In the genomic region with DNA sequence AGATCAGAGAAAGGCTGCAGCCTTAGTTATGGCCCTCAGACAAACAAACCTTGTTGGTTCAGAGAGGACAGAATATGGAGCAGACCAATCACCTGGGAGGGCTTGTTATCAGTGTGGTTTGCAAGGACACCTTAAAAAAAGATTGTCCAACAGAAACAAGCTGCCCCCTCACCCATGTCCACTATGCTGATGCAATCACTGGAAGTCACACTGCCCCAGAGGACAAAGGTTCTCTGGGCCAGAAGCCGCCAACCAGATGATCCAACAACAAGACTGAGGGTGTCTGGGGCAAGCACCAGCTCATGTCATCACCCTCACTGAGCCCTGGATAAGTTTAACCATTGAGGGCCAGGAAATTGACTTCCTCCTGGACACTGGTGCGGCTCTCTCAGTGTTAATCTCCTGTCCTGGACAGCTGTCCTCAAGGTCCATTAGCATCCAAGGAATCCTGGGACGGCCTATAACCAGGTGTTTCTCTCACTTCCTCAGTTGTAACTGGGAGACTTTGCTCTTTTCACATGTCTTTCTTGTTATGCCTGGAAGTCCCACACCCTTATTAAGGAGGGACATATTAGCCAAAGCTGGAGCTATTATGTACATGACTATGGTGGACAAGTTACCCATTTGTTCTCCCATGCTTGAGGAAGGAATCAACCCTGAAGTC, we compare ENCODE assay signal across 22 cellular contexts.
"Had no signal": no experiment of that assay in that cellular context is flagged by ENCODE, and none has a peak within 500 bp of the region (broad histone marks: within the 10 kb centered on the region; RNA-seq: fewer than 3 reads in every experiment).

No MANE protein-coding gene starts in this region.

- H3K4me3 ChIP-seq: SJSA1, SK-N-MC had no signal

- H3K4me1 ChIP-seq: SJSA1 had no signal

- H3K9ac ChIP-seq: KMS-11 had no signal

- H3K9me3 ChIP-seq: SJSA1 had no signal

- H3K36me3 ChIP-seq: SJSA1 had no signal

- H3K27ac ChIP-seq: KMS-11, SJSA1, SK-N-MC had no signal

- DNase-seq: IMR-90; Kasumi-1; MM.1S; NCI-H1092 treated with DMSO at 0.1 percent for 48 hours; NCI-H1436; NCI-H187; NCI-H2029; NCI-H2081 treated with DMSO at 0.1 percent for 48 hours; NCI-H2171; NCI-H226; NCI-H446; NCI-H510A treated with DMSO at 0.1 percent for 48 hours; NCI-H526; NCI-H82; NK-92 treated with Interleukin-12 subunit alpha and Interleukin-12 subunit beta, amount 100 ng/mL, for 24 hours; Right ventricle myocardium superior; RPMI8226; SIG-M5 had no signal

- H3K27me3 ChIP-seq: SJSA1 had no signal

- FAIRE-seq: RCC 7860 had no signal

- H3K4me2 ChIP-seq: KMS-11 had no signal
